Comparison of ENCODE assay signal across 26 cellular contexts in the genomic region with DNA sequence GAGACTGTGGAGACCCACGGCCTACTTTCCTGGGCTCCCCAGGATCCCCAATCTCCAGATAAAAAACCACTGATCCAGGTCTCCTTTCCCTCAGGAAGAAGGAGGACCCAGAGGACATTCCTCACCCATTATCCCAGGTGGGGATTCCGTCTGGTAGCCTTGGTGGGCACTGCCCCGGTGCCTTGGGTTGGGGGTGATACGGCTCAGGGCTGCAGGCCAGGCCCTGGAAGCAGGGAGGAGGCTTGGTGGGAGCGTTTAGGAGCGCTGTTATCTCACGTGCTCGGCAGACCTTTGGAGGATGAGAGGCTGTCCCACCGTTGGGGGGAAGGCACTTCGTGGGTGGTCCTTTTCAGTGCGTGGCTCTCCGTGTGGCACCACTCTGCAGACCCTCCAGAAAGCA.
"Had no signal": no experiment of that assay in that cellular context is flagged by ENCODE, and none has a peak within 500 bp of the region (broad histone marks: within the 10 kb centered on the region; RNA-seq: fewer than 3 reads in every experiment).

No MANE protein-coding gene starts in this region.

- H3K4me1 Mint-ChIP-seq: activated naive CD8-positive, alpha-beta T cell treated with anti-CD3 and anti-CD28 coated beads, Interleukin-2, amount 50 U/mL, for 24 hours; activated T-helper 17 cell treated with anti-CD3 and anti-CD28 coated beads, Interleukin-2, amount 50 U/mL, for 72 hours; central memory CD8-positive, alpha-beta T cell; WTC11 had no signal

- H3K4me3 Mint-ChIP-seq: activated CD8-positive, alpha-beta T cell treated with anti-CD3 and anti-CD28 coated beads, Interleukin-2, amount 10 ng/mL, durations not matched to agents 7 days and 5 days; activated naive CD8-positive, alpha-beta T cell treated with anti-CD3 and anti-CD28 coated beads, Interleukin-2, amount 50 U/mL, for 24 hours; activated T-helper 17 cell treated with anti-CD3 and anti-CD28 coated beads, Interleukin-2, amount 50 U/mL, for 72 hours; central memory CD8-positive, alpha-beta T cell; T-helper 2 cell treated with Interferon-gamma antibody and Interleukin-4, amounts not matched to agents 5 μg/mL and 100 μg/mL, for 36 hours; WTC11 had no signal

- H3K27me3 ChIP-seq: ascending aorta, body of pancreas had no signal

- H3K9me3 ChIP-seq: ascending aorta, body of pancreas, SJCRH30, SK-N-SH had no signal

- H3K36me3 ChIP-seq: ascending aorta, SJCRH30 had no signal

- H3K27ac ChIP-seq: ascending aorta, body of pancreas, SJCRH30 had no signal

- H3K4me3 ChIP-seq: ascending aorta, body of pancreas, SJCRH30 had no signal

- H3K27ac Mint-ChIP-seq: activated CD8-positive, alpha-beta T cell treated with anti-CD3 and anti-CD28 coated beads, Interleukin-2, amount 10 ng/mL, durations not matched to agents 7 days and 5 days; activated naive CD4-positive, alpha-beta T cell treated with anti-CD3 and anti-CD28 coated beads, Interleukin-2, amount 50 U/mL, for 72 hours; activated naive CD8-positive, alpha-beta T cell treated with anti-CD3 and anti-CD28 coated beads, Interleukin-2, amount 50 U/mL, for 24 hours; activated T-helper 17 cell treated with anti-CD3 and anti-CD28 coated beads, Interleukin-2, amount 50 U/mL, for 72 hours; T-helper 2 cell treated with Interferon-gamma antibody and Interleukin-4, amounts not matched to agents 5 μg/mL and 100 μg/mL, for 36 hours; WTC11 had no signal

- H3K9me3 Mint-ChIP-seq: activated naive CD4-positive, alpha-beta T cell treated with anti-CD3 and anti-CD28 coated beads, Interleukin-2, amount 50 U/mL, for 72 hours; activated naive CD8-positive, alpha-beta T cell treated with anti-CD3 and anti-CD28 coated beads, Interleukin-2, amount 50 U/mL, for 24 hours; activated T-helper 17 cell treated with anti-CD3 and anti-CD28 coated beads, Interleukin-2, amount 50 U/mL, for 72 hours; central memory CD8-positive, alpha-beta T cell; T-helper 2 cell treated with Interferon-gamma antibody and Interleukin-4, amounts not matched to agents 5 μg/mL and 100 μg/mL, for 36 hours; WTC11 had no signal

- DNase-seq: activated CD4-positive, alpha-beta T cell treated with anti-CD3 and anti-CD28 coated beads for 48 hours; activated CD4-positive, alpha-beta T cell treated with anti-CD3 and anti-CD28 coated beads, Interleukin-2, amount 50 U/mL, for 4 hours; activated CD4-positive, CD25-positive, alpha-beta regulatory T cell treated with anti-CD3 and anti-CD28 coated beads, Interleukin-2, amount 50 U/mL, for 72 hours; activated CD8-positive, alpha-beta T cell treated with anti-CD3 and anti-CD28 coated beads, Interleukin-2, amount 10 ng/mL, durations not matched to agents 7 days and 5 days; activated naive CD8-positive, alpha-beta T cell treated with anti-CD3 and anti-CD28 coated beads, Interleukin-2, amount 50 U/mL, for 24 hours; activated T-cell treated with anti-CD3 and anti-CD28 coated beads, Interleukin-2, amount 50 U/mL, for 48 hours; amniotic stem cell; body of pancreas; Kasumi-1; KBM-7; NCI-H1105 treated with DMSO at 0.1 percent for 48 hours; NCI-H1436 treated with DMSO at 0.1 percent for 48 hours; NCI-H187; NCI-H2081; NCI-H226; NCI-H510A; NCI-H526 treated with DMSO at 0.1 percent for 48 hours; NCI-H82; SJCRH30; SK-N-SH had no signal

- H3K36me3 Mint-ChIP-seq: activated naive CD4-positive, alpha-beta T cell treated with anti-CD3 and anti-CD28 coated beads, Interleukin-2, amount 50 U/mL, for 72 hours; WTC11 had no signal
